In the genomic region with DNA sequence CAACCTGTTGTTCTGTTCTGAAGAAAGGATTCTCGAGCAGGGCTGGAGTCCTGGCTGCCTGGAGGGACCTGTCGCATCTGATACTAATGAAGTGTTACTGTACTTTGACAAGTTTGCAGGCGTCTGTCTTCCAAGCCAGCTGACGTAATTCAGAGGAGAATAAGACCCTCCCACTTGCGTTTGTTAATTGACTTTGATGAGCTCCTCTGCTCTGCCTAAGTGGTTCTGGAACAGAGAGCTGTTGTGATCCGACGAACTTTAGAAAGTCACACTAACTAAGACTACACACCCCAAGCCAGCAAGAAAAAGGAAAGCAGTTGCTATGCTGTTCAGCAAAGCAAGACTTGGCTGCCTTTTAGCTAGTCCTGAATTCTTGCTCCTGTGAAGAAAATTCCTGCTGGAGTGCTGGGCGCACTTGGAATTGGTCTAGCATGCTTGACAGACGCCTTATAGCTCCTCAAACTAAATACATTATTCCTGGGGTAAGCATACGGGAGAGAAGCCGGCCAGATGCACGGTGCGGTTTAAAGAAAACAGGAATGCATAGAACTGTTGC, we compare ENCODE assay signal across 9 cellular contexts.
DNase-seq lines count a peak whose midpoint lies in the region; ATAC-seq and TF ChIP-seq lines count a peak whose summit lies in the region.
"Had no signal": no experiment of that assay in that cellular context is flagged by ENCODE, and none has a peak within 500 bp of the region (broad histone marks: within the 10 kb centered on the region; RNA-seq: fewer than 3 reads in every experiment).

No MANE protein-coding gene starts in this region.

- H3K9me3 ChIP-seq in mucosa of rectum (ENCODE audit: control insufficient read depth in 2 of 2, low read length in 2 of 2), result no peaks in the 10 kb centered on the region
- no peaks in the 10 kb centered on the region for H3K9me3 ChIP-seq in transverse colon

- H3K27me3 ChIP-seq in mucosa of rectum (ENCODE audit: control insufficient read depth in 2 of 2, insufficient read depth in 2 of 2, low read length in 2 of 2) (no peaks in the 10 kb centered on the region), transverse colon (no peaks in the 10 kb centered on the region)

- TF ChIP-seq POLR2A in transverse colon (IDR thresholded peaks at IDR 0.05), result no peak

- in situ Hi-C loops in transverse colon (cut with MboI; ENCODE audit: low pct_ligation_motif_present in 1 of 4, low pct_unique_long_range_greater_than_20kb in 1 of 4, low sequenced_read_pairs in 3 of 4), result no loop called here

- H3K36me3 ChIP-seq in mucosa of rectum (ENCODE audit: control insufficient read depth in 2 of 2, insufficient read depth in 2 of 2, low read length in 2 of 2) (no peaks in the 10 kb centered on the region), transverse colon (no peaks in the 10 kb centered on the region)

- no peaks in the 10 kb centered on the region for H3K4me1 ChIP-seq in mucosa of rectum (ENCODE audit: control insufficient read depth in 2 of 2, insufficient read depth in 2 of 2, low read length in 2 of 2)
- no peaks in the 10 kb centered on the region for H3K4me1 ChIP-seq in transverse colon

- ATAC-seq in GM21526 (IDR thresholded peaks at IDR 0.05; ENCODE audit: low FRiP score, unreplicated experiment), result no peak
- no peak for ATAC-seq in GM18861 (IDR thresholded peaks at IDR 0.05; ENCODE audit: unreplicated experiment)

- no peak overlapping the region for H3K9ac ChIP-seq in mucosa of rectum (ENCODE audit: low read depth in 1 of 2, low read length in 2 of 2)

- TF ChIP-seq EP300 in transverse colon (IDR thresholded peaks at IDR 0.05; ENCODE audit: low read depth), result no peak

- intact Hi-C loops in transverse colon (cut with DNase I; ENCODE audit: low total_unique reads), result no loop called here

- no peak for TF ChIP-seq CTCF in WI38 (IDR thresholded peaks at IDR 0.05; ENCODE audit: low read depth, low read length)
- TF ChIP-seq CTCF in foreskin fibroblast (IDR thresholded peaks at IDR 0.05; ENCODE audit: low read depth, low read length), result no peak
- TF ChIP-seq CTCF in transverse colon (IDR thresholded peaks at IDR 0.05), result no peak

- DNase-seq in foreskin fibroblast (peak; percentile 3 to 45), transverse colon (no peak), NCI-H146 treated with DMSO at 0.1 percent for 48 hours (lab: John Stamatoyannopoulos, UW; ENCODE audit: unreplicated experiment) (no peak), NCI-H526 treated with DMSO at 0.1 percent for 48 hours (lab: John Stamatoyannopoulos, UW) (no peak)
- DNase-seq: activated CD4-positive, alpha-beta memory T cell treated with anti-CD3 and anti-CD28 coated beads, Interleukin-2, amount 10 ng/mL, durations not matched to agents 7 days and 5 days had no signal

- WGBS in transverse colon (ENCODE audit: low coverage in 1 of 2), 2 donors, result 39 to 48% methylated on average over 8 to 13 of the region's 13 CpGs

- H3K27ac ChIP-seq in mucosa of rectum (ENCODE audit: low read depth in 2 of 2, low read length in 2 of 2) (no peak overlapping the region), transverse colon (peak overlapping the region; percentile 19 to 32 (median 26))

- H3K4me3 ChIP-seq in WI38 (ENCODE audit: low read depth, low read length) (peak overlapping the region; percentile 54), foreskin fibroblast (ENCODE audit: low read depth in 1 of 2, low read length in 2 of 2) (peak overlapping the region; percentile 20 to 50), mucosa of rectum (ENCODE audit: low read length in 2 of 2) (peak overlapping the region; percentile 13 to 58), transverse colon (peak overlapping the region in 3 of 4 donors; percentile 17 to 33 (median 25))

Comparison
In these comparisons a context has a peak if more than half of its experiments do, and no peak if none do; other contexts are left out.
1. DNase-seq: peak in foreskin fibroblast (2 of 2); none in transverse colon (single experiment), NCI-H146 treated with DMSO at 0.1 percent for 48 hours (single experiment) and NCI-H526 treated with DMSO at 0.1 percent for 48 hours (single experiment).
2. H3K27ac ChIP-seq: peak in transverse colon (4 of 4); none in mucosa of rectum (0 of 2).
3. Peak in every context shown above with its lines, with median percentiles within 50 percentile points of each other: H3K4me3 ChIP-seq.